ENCODE assay signal across 13 cellular contexts in genomic region chr6:147167009-147167408, GRCh38.
"Had no signal": no experiment of that assay in that cellular context is flagged by ENCODE, and none has a peak within 500 bp of the region (broad histone marks: within the 10 kb centered on the region; RNA-seq: fewer than 3 reads in every experiment).

No MANE protein-coding gene starts in this region.

- ATAC-seq: activated CD8-positive, alpha-beta memory T cell treated with anti-CD3 and anti-CD28 coated beads, Interleukin-2, amount 10 ng/mL, durations not matched to agents 7 days and 5 days had no signal

- H3K4me3 Mint-ChIP-seq: activated CD8-positive, alpha-beta memory T cell treated with anti-CD3 and anti-CD28 coated beads, Interleukin-2, amount 10 ng/mL, durations not matched to agents 7 days and 5 days; activated naive CD8-positive, alpha-beta T cell; activated T-cell treated with anti-CD3 and anti-CD28 coated beads, Interleukin-2, amount 50 U/mL, for 24 hours; T-helper 2 cell treated with Interferon-gamma antibody and Interleukin-4, amounts not matched to agents 5 μg/mL and 100 μg/mL, for 36 hours had no signal

- H3K4me2 ChIP-seq: hepatocyte, smooth muscle cell had no signal

- H3K27ac Mint-ChIP-seq: activated CD8-positive, alpha-beta memory T cell treated with anti-CD3 and anti-CD28 coated beads, Interleukin-2, amount 10 ng/mL, durations not matched to agents 7 days and 5 days; activated naive CD8-positive, alpha-beta T cell; activated T-cell treated with anti-CD3 and anti-CD28 coated beads, Interleukin-2, amount 50 U/mL, for 24 hours; T-helper 2 cell treated with Interferon-gamma antibody and Interleukin-4, amounts not matched to agents 5 μg/mL and 100 μg/mL, for 36 hours had no signal

- DNase-seq: activated CD4-positive, alpha-beta T cell treated with anti-CD3 and anti-CD28 coated beads, Interleukin-2, amount 50 U/mL, for 4 hours; activated CD4-positive, CD25-positive, alpha-beta regulatory T cell treated with anti-CD3 and anti-CD28 coated beads, Interleukin-2, amount 50 U/mL, for 72 hours; activated CD8-positive, alpha-beta memory T cell treated with anti-CD3 and anti-CD28 coated beads, Interleukin-2, amount 10 ng/mL, durations not matched to agents 7 days and 5 days; activated gamma-delta T cell; activated T-cell treated with anti-CD3 and anti-CD28 coated beads, Interleukin-2, amount 50 U/mL, for 24 hours; cerebellar nuclear complex; tibial artery; uterus had no signal

- H3K4me1 Mint-ChIP-seq: activated CD8-positive, alpha-beta memory T cell treated with anti-CD3 and anti-CD28 coated beads, Interleukin-2, amount 10 ng/mL, durations not matched to agents 7 days and 5 days had no signal

- H3K4me1 ChIP-seq: right atrium auricular region, uterus had no signal

- H3K4me3 ChIP-seq: hepatocyte, right atrium auricular region, smooth muscle cell, tibial artery, uterus had no signal

- H3K36me3 ChIP-seq: right atrium auricular region, tibial artery, uterus had no signal

- H3K27me3 ChIP-seq: hepatocyte, right atrium auricular region, tibial artery, uterus had no signal

- H3K36me3 Mint-ChIP-seq: activated CD8-positive, alpha-beta memory T cell treated with anti-CD3 and anti-CD28 coated beads, Interleukin-2, amount 10 ng/mL, durations not matched to agents 7 days and 5 days had no signal

- H3K27me3 Mint-ChIP-seq: activated CD8-positive, alpha-beta memory T cell treated with anti-CD3 and anti-CD28 coated beads, Interleukin-2, amount 10 ng/mL, durations not matched to agents 7 days and 5 days; activated T-cell treated with anti-CD3 and anti-CD28 coated beads, Interleukin-2, amount 50 U/mL, for 24 hours had no signal

- H3K9me3 ChIP-seq: right atrium auricular region, tibial artery, uterus had no signal

- H3K9me3 Mint-ChIP-seq: activated T-cell treated with anti-CD3 and anti-CD28 coated beads, Interleukin-2, amount 50 U/mL, for 24 hours; T-helper 2 cell treated with Interferon-gamma antibody and Interleukin-4, amounts not matched to agents 5 μg/mL and 100 μg/mL, for 36 hours had no signal
